8 cellular contexts compared by ENCODE assay signal in the genomic region with DNA sequence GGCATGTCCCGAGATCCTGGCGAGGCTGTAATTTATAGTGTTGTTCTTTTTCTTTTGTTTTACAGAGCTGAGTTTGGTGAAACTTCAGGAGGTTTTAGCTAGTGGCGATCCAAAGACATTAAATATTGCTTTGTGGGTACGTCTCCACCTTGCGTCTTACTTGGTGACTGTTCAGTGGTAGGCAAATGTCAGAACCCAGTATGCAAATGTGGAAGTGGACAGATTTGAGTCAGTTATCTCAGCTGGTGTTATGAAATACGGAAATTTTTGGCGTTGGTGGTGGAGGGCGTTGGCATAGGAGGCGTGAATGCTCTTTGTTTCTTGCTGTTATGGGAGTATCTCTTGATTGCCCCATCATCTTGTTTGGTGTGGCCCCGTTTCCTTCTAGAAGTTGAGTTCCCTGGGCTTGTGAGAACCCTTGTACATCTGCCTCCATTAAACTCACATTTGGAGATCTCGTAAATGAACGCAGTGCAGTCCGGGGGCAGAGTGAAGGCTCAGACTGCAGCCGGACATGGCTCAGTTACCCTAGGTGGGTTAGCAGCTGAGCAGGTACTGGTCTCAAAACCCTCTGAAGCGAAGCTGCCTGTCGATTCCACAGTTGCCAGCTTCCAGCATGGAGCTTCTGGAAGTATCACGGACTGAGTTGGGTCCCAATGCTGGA. TPM values are rescaled to one million over a fixed set of nuclear protein-coding genes. Genes with fewer than 3 reads are reported as not detected.
DNase-seq lines count a peak whose midpoint lies in the region; ATAC-seq, FAIRE-seq and TF ChIP-seq lines count a peak whose summit lies in the region.

No MANE protein-coding gene starts in this region.

- H3K4me1 ChIP-seq in H1 (replicated peaks in 1 of 4; ENCODE audit: control insufficient read depth in 3 of 4, insufficient read depth in 4 of 4, low read length in 3 of 4) = peaks cover 7 to 26% (median 13%) of the 10 kb centered on the region in 4 experiments

- ATAC-seq in GM21528 (IDR thresholded peaks at IDR 0.05; ENCODE audit: low FRiP score, unreplicated experiment) = peak; percentile 81

- H2BK5ac ChIP-seq in H1 (ENCODE audit: low read depth, low read length) = no peak overlapping the region

- H3K27me3 Mint-ChIP-seq in type B pancreatic cell = no peaks in the 10 kb centered on the region

- H2BK20ac ChIP-seq in H1 (ENCODE audit: low read length) = 0 out of 2 replicates have a peak overlapping the region, but pooled peaks have one; percentile 19

- H4K91ac ChIP-seq in H1 (replicated peaks; ENCODE audit: insufficient read length, low read length) = no peak overlapping the region

- H2AFZ ChIP-seq in H1 (ENCODE audit: low read length) = no peak overlapping the region

- no peak for TF ChIP-seq RAD21 in H1 (IDR thresholded peaks at IDR 0.05 in 1 of 2, conservative IDR thresholded peaks at IDR 0.05 in 1 of 2; ENCODE audit: low read depth in 2 of 2, low read length in 2 of 2)

- no peak overlapping the region for H3K56ac ChIP-seq in H1 (replicated peaks; ENCODE audit: insufficient read length, low read depth, low read length)

- no peaks in the 10 kb centered on the region; a peak in 2 of 7 replicates for H3K27me3 ChIP-seq in H1 (replicated peaks in 1 of 4; ENCODE audit: control insufficient read depth in 3 of 4, extremely low read depth in 1 of 4, insufficient read depth in 3 of 4, low read length in 3 of 4)

- peaks cover 0 to 16% of the 10 kb centered on the region in 2 experiments; a peak in 2 of 4 replicates for H3K79me2 ChIP-seq in H1 (ENCODE audit: control insufficient read depth in 1 of 2, insufficient read depth in 2 of 2, low read length in 2 of 2)

- 0 out of 2 replicates have a peak overlapping the region, but pooled peaks have one; percentile 53 for H2BK15ac ChIP-seq in H1 (ENCODE audit: low read length)

- H3K23me2 ChIP-seq in H1 (ENCODE audit: low read depth, low read length) = no peaks in the 10 kb centered on the region; the same call in 1 of the 2 replicates

- peak overlapping the region; percentile 19 for H3K4ac ChIP-seq in H1 (replicated peaks; ENCODE audit: insufficient read length, low read depth, low read length)

- peak overlapping the region; percentile 21; the same call in 1 of the 2 replicates for H3K18ac ChIP-seq in H1 (ENCODE audit: extremely low read depth, low read length)

- FAIRE-seq in H1 (lab: Jason Lieb, UNC) = no peak

- TF ChIP-seq CTCF in GM12865 (IDR thresholded peaks at IDR 0.05; ENCODE audit: insufficient read depth, low read depth, low read length, missing control alignments) (no peak), NB4 (IDR thresholded peaks at IDR 0.05; ENCODE audit: low read depth, low read length) (peak; percentile 6), H1 (IDR thresholded peaks at IDR 0.05; ENCODE audit: control extremely low read depth in 1 of 3, insufficient read depth in 1 of 3, low read depth in 1 of 3, low read length in 3 of 3) (no peak), type B pancreatic cell (conservative IDR thresholded peaks at IDR 0.05) (no peak)

- H3K23ac ChIP-seq in H1 (ENCODE audit: insufficient read length) = no peak overlapping the region

- no peak overlapping the region for H2BK120ac ChIP-seq in H1 (replicated peaks; ENCODE audit: low read depth, low read length)

- no peak overlapping the region for H3K14ac ChIP-seq in H1 (ENCODE audit: insufficient read length)

- no peak overlapping the region for H4K8ac ChIP-seq in H1 (ENCODE audit: extremely low read depth, insufficient read depth, low read length)

- H3K4me3 Mint-ChIP-seq in type B pancreatic cell = peak overlapping the region; percentile 4

- H3K27ac Mint-ChIP-seq in type B pancreatic cell = peak overlapping the region; percentile 100

- 94% methylated on average over 17 of the region's 17 CpGs; no CpG with 5 or more reads in 1 of the 2 experiments for WGBS in H1 (ENCODE audit: extremely low coverage in 1 of 2, insufficient coverage in 1 of 2, insufficient read length in 1 of 2, insufficient replicate concordance in 2 of 2, low coverage in 1 of 2, low lambda C conversion rate in 2 of 2, missing lambda C conversion rate in 1 of 2), 2 experiments

- no peaks in the 10 kb centered on the region for H3K9me3 ChIP-seq in H1 (ENCODE audit: insufficient read depth in 2 of 2, low read depth in 1 of 2, low read length in 1 of 2)

- H3K9me3 Mint-ChIP-seq in type B pancreatic cell = no peaks in the 10 kb centered on the region

- no peak overlapping the region for H2BK12ac ChIP-seq in H1 (ENCODE audit: low read depth, low read length)

- no peaks in the 10 kb centered on the region for H3K36me3 ChIP-seq in H1 (ENCODE audit: control insufficient read depth in 2 of 4, insufficient read depth in 4 of 4, low read length in 3 of 4)

- H3K4me3 ChIP-seq in GM12865 (ENCODE audit: low read depth, low read length) (no peak overlapping the region), NB4 (ENCODE audit: low read depth, low read length) (peak overlapping the region; percentile 46), H1 (ENCODE audit: extremely low read depth in 1 of 4, insufficient read depth in 2 of 4, low read depth in 3 of 4, low read length in 4 of 4) (no peak overlapping the region)

- no peak overlapping the region; the same call in 1 of the 2 replicates for H3K27ac ChIP-seq in H1 (ENCODE audit: low read depth, low read length)

- peaks cover 0 to 5% of the 10 kb centered on the region in 2 experiments for H4K20me1 ChIP-seq in H1 (replicated peaks in 1 of 2; ENCODE audit: control insufficient read depth in 1 of 2, insufficient read depth in 2 of 2, low read length in 2 of 2)

- TF ChIP-seq POLR2A in NB4 (IDR thresholded peaks at IDR 0.05; ENCODE audit: extremely low read depth, insufficient read length) (peak; percentile 23), H1 (IDR thresholded peaks at IDR 0.05; ENCODE audit: control extremely low read depth in 1 of 2, low read depth in 2 of 2, low read length in 2 of 2) (no peak)

- no peaks in the 10 kb centered on the region for H3K36me3 Mint-ChIP-seq in type B pancreatic cell

- H2AK5ac ChIP-seq in H1 (ENCODE audit: low read depth, low read length) = no peak overlapping the region; the same call in 1 of the 2 replicates

- H4K5ac ChIP-seq in H1 (ENCODE audit: insufficient read length, low read depth, low read length) = no peak overlapping the region

- CTCF ChIA-PET in H1 (lab: Charles Lee; ENCODE audit: partially characterized antibody) = interaction anchor here (1.4 kb wide), 1 partner anchor 89 kb away, joined by 3 read pairs; no protein-coding TSS in a partner anchor

- H3K4me1 Mint-ChIP-seq in type B pancreatic cell (ENCODE audit: unreplicated experiment) = peaks cover 59% of the 10 kb centered on the region

- H3K9ac ChIP-seq in H1 (replicated peaks in 1 of 4; ENCODE audit: extremely low read depth in 1 of 4, low read depth in 3 of 4, low read length in 3 of 4) = no peak overlapping the region; a peak in 1 of 7 replicates

- no peak overlapping the region for H3K4me2 ChIP-seq in H1 (ENCODE audit: insufficient read depth in 1 of 2, low read depth in 2 of 2, low read length in 2 of 2)

- TF ChIP-seq EP300 in H1 (IDR thresholded peaks at IDR 0.05; ENCODE audit: borderline replicate concordance in 1 of 2, low read depth in 2 of 2, low read length in 2 of 2) = no peak

- DNase-seq in GM12865 (ENCODE audit: low read depth) = peak; percentile 55
- peak; percentile 98 for DNase-seq in NB4 (ENCODE audit: low read depth)
- DNase-seq in H1 (ENCODE audit: low read depth in 1 of 2, low spot score in 2 of 2) = no peak
- no peak for DNase-seq in type B pancreatic cell (ENCODE audit: extremely low spot score, unreplicated experiment)
- no peak for DNase-seq in 8988T
- DNase-seq in RKO (ENCODE audit: low spot score) = no peak
- DNase-seq in ecto neural progenitor cell (ENCODE audit: low spot score) = no peak

- H3K79me1 ChIP-seq in H1 (ENCODE audit: low read depth, low read length) = peaks cover 10% of the 10 kb centered on the region

- POLR2A ChIA-PET in H1 (lab: Charles Lee; ENCODE audit: partially characterized antibody) = no interaction called here

TF ChIP-seq in H1, 55 proteins besides CTCF, POLR2A, EP300 and RAD21 (continues in another document):
- no peak for TF ChIP-seq ASH2L (IDR thresholded peaks at IDR 0.05; ENCODE audit: low read length)
- TF ChIP-seq JUND (IDR thresholded peaks at IDR 0.05; ENCODE audit: low read length) = no peak
- no peak for TF ChIP-seq EZH2 (IDR thresholded peaks at IDR 0.05; ENCODE audit: low read depth, low read length, severe bottlenecking)
- no peak for TF ChIP-seq BCL11A (IDR thresholded peaks at IDR 0.05; ENCODE audit: low read depth in 2 of 2, low read length in 2 of 2)
- TF ChIP-seq TAF1 (IDR thresholded peaks at IDR 0.05; ENCODE audit: low read depth, low read length) = no peak
- TF ChIP-seq MAFK (IDR thresholded peaks at IDR 0.05; ENCODE audit: low read depth, low read length) = no peak
- no peak for TF ChIP-seq CREB1 (IDR thresholded peaks at IDR 0.05)
- no peak for TF ChIP-seq CEBPB (IDR thresholded peaks at IDR 0.05; ENCODE audit: low read depth, low read length)
- no peak for TF ChIP-seq SP4 (IDR thresholded peaks at IDR 0.05; ENCODE audit: low read length)
- no peak for TF ChIP-seq USF2 (IDR thresholded peaks at IDR 0.05; ENCODE audit: low read length)
- no peak for TF ChIP-seq YY1 (IDR thresholded peaks at IDR 0.05; ENCODE audit: low read depth, low read length)
- no peak for TF ChIP-seq CTBP2 (IDR thresholded peaks at IDR 0.05; ENCODE audit: borderline replicate concordance, insufficient read depth, insufficient read length, low read length)
- TF ChIP-seq CBX8 (IDR thresholded peaks at IDR 0.05; ENCODE audit: borderline replicate concordance, low read depth, low read length) = no peak
- no peak for TF ChIP-seq CBX5 (IDR thresholded peaks at IDR 0.05; ENCODE audit: low read depth, low read length)

RNA-seq across cellular contexts. Expression of gene PTPRJ, which starts 39.9 kb away (rescaled TPM):
- 21.6 and 22.6 TPM in 2 replicates for total RNA-seq in H1 (2021; fragmentation: NEBNext Ultra II Directional; extraction: Animal tissue kit (Norgen Biotek cat#: 25700))
- polyA plus RNA-seq in H1 (2011; rRNA removed) = 4.2 and 4.4 TPM in 2 replicates
- polyA plus RNA-seq in H1 (2011; cell fraction: cytosol; rRNA removed) = 4.9 TPM
- polyA plus RNA-seq in H1 (2011; cell fraction: nucleus; rRNA removed) = 6.3 TPM
- 8.3 to 11.1 TPM (median 9.2 TPM) in 4 replicates for polyA plus RNA-seq in H1 (2012, experiment 1 of 2)
- 2.5 TPM for polyA plus RNA-seq in H1 (2012, experiment 2 of 2)
- 13.2 TPM for polyA plus RNA-seq in H1 (2013, experiment 1 of 2)
- polyA plus RNA-seq in H1 (2013, experiment 2 of 2) = 14.0 TPM
- polyA minus RNA-seq in H1 (2011; rRNA and poly(A)+ RNA removed) = 9.0 and 9.8 TPM in 2 replicates
- polyA minus RNA-seq in H1 (2011; cell fraction: cytosol; rRNA and poly(A)+ RNA removed) = 8.5 TPM
- 7.9 TPM for polyA minus RNA-seq in H1 (2011; cell fraction: nucleus; rRNA and poly(A)+ RNA removed)
- 18.6 and 21.6 TPM in 2 replicates for total RNA-seq in type B pancreatic cell (ENCODE audit: low replicate concordance)

Comparison
In these comparisons a context has a peak if more than half of its experiments do, and no peak if none do; other contexts are left out.
1. DNase-seq: peak in GM12865 (single experiment) and NB4 (single experiment); none in H1 (0 of 2), type B pancreatic cell (single experiment), 8988T (single experiment), RKO (single experiment) and ecto neural progenitor cell (single experiment).